ENCODE assay signal across 8 cellular contexts in genomic region chr1:40383095-40383487, GRCh38. TPM values are rescaled to one million over a fixed set of nuclear protein-coding genes. Genes with fewer than 3 reads are reported as not detected.
DNase-seq lines count a peak whose midpoint lies in the region; ATAC-seq and TF ChIP-seq lines count a peak whose summit lies in the region.

No MANE protein-coding gene starts in this region.

- no peaks in the 10 kb centered on the region for H3K27me3 Mint-ChIP-seq in brain
- no peaks in the 10 kb centered on the region for H3K27me3 Mint-ChIP-seq in naive thymus-derived CD4-positive, alpha-beta T cell

- peaks cover 11% of the 10 kb centered on the region for H3K36me3 ChIP-seq in BLaER1
- no peaks in the 10 kb centered on the region for H3K36me3 ChIP-seq in Loucy (ENCODE audit: insufficient read depth, low read length)
- H3K36me3 ChIP-seq in naive thymus-derived CD4-positive, alpha-beta T cell (ENCODE audit: control insufficient read depth in 2 of 3, insufficient read depth in 3 of 3, low read length in 3 of 3) = no peaks in the 10 kb centered on the region

- ATAC-seq in naive thymus-derived CD4-positive, alpha-beta T cell = no peak

- no peaks in the 10 kb centered on the region for H4K20me1 ChIP-seq in BLaER1
- H4K20me1 ChIP-seq in Loucy (ENCODE audit: insufficient read depth, low read length, poor library complexity, severe bottlenecking) = no peaks in the 10 kb centered on the region

- H2AFZ ChIP-seq in Loucy (ENCODE audit: low read length) = no peak overlapping the region

- H3K9me3 Mint-ChIP-seq in brain = no peaks in the 10 kb centered on the region
- H3K9me3 Mint-ChIP-seq in naive thymus-derived CD4-positive, alpha-beta T cell = peaks cover 0 to 4% (median 0%) of the 10 kb centered on the region in 11 donors

- peaks cover 6% of the 10 kb centered on the region for H3K36me3 Mint-ChIP-seq in brain
- H3K36me3 Mint-ChIP-seq in naive thymus-derived CD4-positive, alpha-beta T cell = peaks cover 8 to 34% (median 16%) of the 10 kb centered on the region in 5 donors

- H3K79me2 ChIP-seq in Loucy (ENCODE audit: insufficient read depth, low read length) = peaks cover 83% of the 10 kb centered on the region

- H3K27me3 ChIP-seq in BLaER1 (no peaks in the 10 kb centered on the region), Loucy (ENCODE audit: insufficient read depth, low read length, poor library complexity, severe bottlenecking) (no peaks in the 10 kb centered on the region)
- no peaks in the 10 kb centered on the region for H3K27me3 ChIP-seq in naive thymus-derived CD4-positive, alpha-beta T cell (ENCODE audit: control insufficient read depth in 2 of 2, insufficient read depth in 2 of 2, low read length in 2 of 2)

- no peaks in the 10 kb centered on the region for H3K9me2 ChIP-seq in Loucy (replicated peaks; ENCODE audit: low read depth, low read length)

- TF ChIP-seq CTCF in Loucy (conservative IDR thresholded peaks at IDR 0.05; ENCODE audit: low read length) (no peak), brain (conservative IDR thresholded peaks at IDR 0.05) (no peak)

- H3K4me2 ChIP-seq in BLaER1 (peak overlapping the region; percentile 90), Loucy (ENCODE audit: low read depth, low read length, poor library complexity, severe bottlenecking) (peak overlapping the region; percentile 66)

- POLR2A ChIA-PET in naive thymus-derived CD4-positive, alpha-beta T cell (lab: Charles Lee) = interaction anchor here (2.0 to 16.8 kb wide), 4 partner anchors 4 to 42 kb away, joined by 6 to 408 read pairs (median 288); partner anchors contain the start of gene SMAP2

- intact Hi-C loops in naive thymus-derived CD4-positive, alpha-beta T cell (cut with micrococcal nuclease) = no loop called here

- peak overlapping the region in 3 of 5 experiments; percentile 5 to 43 (median 22) for H3K4me3 Mint-ChIP-seq in brain
- H3K4me3 Mint-ChIP-seq in naive thymus-derived CD4-positive, alpha-beta T cell = peak overlapping the region; percentile 79 to 99 (median 85)

- no peak for DNase-seq in naive thymus-derived CD4-positive, alpha-beta T cell
- no peak for DNase-seq in activated CD4-positive, CD25-positive, alpha-beta regulatory T cell treated with anti-CD3 and anti-CD28 coated beads, Interleukin-2, amount 50 U/mL, for 72 hours
- DNase-seq in NCI-H446 (lab: John Stamatoyannopoulos, UW) (no peak), kidney glomerular epithelial cell (lab: John Stamatoyannopoulos, UW) (no peak)
- DNase-seq in activated CD4-positive, alpha-beta T cell treated with anti-CD3 and anti-CD28 coated beads for 4 hours = no peak

- H3F3A ChIP-seq in Loucy (ENCODE audit: low read depth) = peaks cover 7% of the 10 kb centered on the region; the same call in 1 of the 2 replicates

- H3K27ac Mint-ChIP-seq in brain = peak overlapping the region in 4 of 5 experiments; percentile 4 to 81 (median 53)
- peak overlapping the region; percentile 97 to 99 (median 98) for H3K27ac Mint-ChIP-seq in naive thymus-derived CD4-positive, alpha-beta T cell

- peak overlapping the region; percentile 33; the same call in 1 of the 2 replicates for H3K27ac ChIP-seq in BLaER1
- H3K27ac ChIP-seq in naive thymus-derived CD4-positive, alpha-beta T cell (ENCODE audit: low read depth, low read length) = peak overlapping the region; percentile 99

- H3K4me1 ChIP-seq in BLaER1 (peaks cover 75% of the 10 kb centered on the region), Loucy (ENCODE audit: insufficient read depth, low read length, poor library complexity, severe bottlenecking) (peaks cover 68% of the 10 kb centered on the region)
- H3K4me1 ChIP-seq in naive thymus-derived CD4-positive, alpha-beta T cell (ENCODE audit: control insufficient read depth in 2 of 2, insufficient read depth in 2 of 2, low read length in 2 of 2) = peaks cover 83 to 84% of the 10 kb centered on the region in 2 donors

- no peaks in the 10 kb centered on the region for H3K9me3 ChIP-seq in BLaER1
- no peaks in the 10 kb centered on the region for H3K9me3 ChIP-seq in Loucy (ENCODE audit: insufficient read depth, low read depth, low read length)
- no peaks in the 10 kb centered on the region for H3K9me3 ChIP-seq in naive thymus-derived CD4-positive, alpha-beta T cell (ENCODE audit: control insufficient read depth in 2 of 3, low read length in 3 of 3)

- H3K4me1 Mint-ChIP-seq in brain = peaks cover 74% of the 10 kb centered on the region
- H3K4me1 Mint-ChIP-seq in naive thymus-derived CD4-positive, alpha-beta T cell = peaks cover 58 to 94% (median 78%) of the 10 kb centered on the region in 7 donors

- H3K4me3 ChIP-seq in BLaER1 (no peak overlapping the region), Loucy (ENCODE audit: low read length, poor library complexity, severe bottlenecking) (no peak overlapping the region)
- peak overlapping the region; percentile 44 for H3K4me3 ChIP-seq in naive thymus-derived CD4-positive, alpha-beta T cell (ENCODE audit: low read length)

- H3K9ac ChIP-seq in BLaER1 (no peak overlapping the region), Loucy (ENCODE audit: low read depth, low read length, poor library complexity, severe bottlenecking) (no peak overlapping the region)

- CTCF ChIA-PET in naive thymus-derived CD4-positive, alpha-beta T cell (lab: Charles Lee) = interaction anchor here (0.6 to 4.0 kb wide), 6 partner anchors 13 to 1278 kb away, joined by 3 to 29 read pairs (median 4); no protein-coding TSS in a partner anchor

RNA-seq across cellular contexts. Expression of gene SMAP2, which starts 9.6 kb away (rescaled TPM):
- 74.2 TPM for polyA plus RNA-seq in brain (ENCODE audit: insufficient read depth, low read depth, low replicate concordance)
- total RNA-seq in naive thymus-derived CD4-positive, alpha-beta T cell = 100 to 1,000 TPM; 144 to 210 (median 187) TPM
- polyA plus RNA-seq in naive thymus-derived CD4-positive, alpha-beta T cell = 100 to 1,000 TPM; 226 to 542 TPM
